Comparison of ENCODE assay signal across 22 cellular contexts in genomic region chr15:43219929-43220886, GRCh38. TPM values are rescaled to one million over a fixed set of nuclear protein-coding genes. Genes with fewer than 3 reads are reported as not detected.
DNase-seq lines count a peak whose midpoint lies in the region; ATAC-seq, FAIRE-seq and TF ChIP-seq lines count a peak whose summit lies in the region.
"Had no signal": no experiment of that assay in that cellular context is flagged by ENCODE, and none has a peak within 500 bp of the region (broad histone marks: within the 10 kb centered on the region; RNA-seq: fewer than 3 reads in every experiment).

No MANE protein-coding gene starts in this region.

- DNase-seq in MCF 10A (ENCODE audit: unreplicated experiment) (no peak), mammary epithelial cell (no peak), keratinocyte (ENCODE audit: low read depth, low spot score) (no peak), C1 segment of cervical spinal cord (lab: John Stamatoyannopoulos, UW) (no peak), foreskin keratinocyte (no peak), urothelium cell line (ENCODE audit: low spot score) (no peak)
- DNase-seq in activated T-helper 1 cell treated with anti-CD3 and anti-CD28 coated beads, Interleukin-12 subunit alpha, Interleukin-12 subunit beta, Interleukin-2, Interleukin-4 antibody, amounts not matched to agents 30 ng/mL and 10 ng/mL and 1 ng/mL, durations not matched to agents 14 hours and 24 hours and 36 hours (ENCODE audit: low spot score): no peak
- DNase-seq in activated naive CD4-positive, alpha-beta T cell treated with anti-CD3 and anti-CD28 coated beads, Interleukin-2, amount 50 U/mL, for 16 hours: no peak
- DNase-seq: 8988T, COR-L47, DMS 273 treated with DMSO at 0.1 percent for 48 hours, NCI-H1105, NCI-H2081, NCI-H2171 treated with DMSO at 0.1 percent for 48 hours, NCI-H446, SHP77 treated with DMSO at 0.1 percent for 48 hours had no signal

- no peak for FAIRE-seq in keratinocyte (lab: Jason Lieb, UNC)
- FAIRE-seq in urothelium cell line (lab: Jason Lieb, UNC): no peak
- FAIRE-seq: G401.6, RCC 7860 had no signal

- H3K9me1 ChIP-seq in keratinocyte (ENCODE audit: control insufficient read depth, extremely low read depth, insufficient read depth, low read length): no peaks in the 10 kb centered on the region

- no TSS peak for BruUV-seq in MCF 10A (replicated peaks; lab: Mats Ljungman, UMichigan)
- BruUV-seq in mammary epithelial cell (replicated peaks; lab: Mats Ljungman, UMichigan): no TSS peak

- no peaks in the 10 kb centered on the region for H3K36me3 ChIP-seq in mammary epithelial cell (ENCODE audit: insufficient read depth, low read length)
- H3K36me3 ChIP-seq in keratinocyte (ENCODE audit: control insufficient read depth in 2 of 2, extremely low read depth in 1 of 2, insufficient read depth in 2 of 2, low read length in 2 of 2): no peaks in the 10 kb centered on the region

- H3K4me1 ChIP-seq in mammary epithelial cell (ENCODE audit: insufficient read depth, low read length) (peaks cover 13% of the 10 kb centered on the region), keratinocyte (ENCODE audit: control insufficient read depth, extremely low read depth, insufficient read depth, low read length) (peaks cover 8% of the 10 kb centered on the region), foreskin keratinocyte (peaks cover 6% of the 10 kb centered on the region)

- H2AFZ ChIP-seq in mammary epithelial cell (ENCODE audit: low read depth, low read length) (no peak overlapping the region), keratinocyte (ENCODE audit: control insufficient read depth, low read length) (no peak overlapping the region)
- H2AFZ ChIP-seq: GM23248 had no signal

- H3K79me2 ChIP-seq in mammary epithelial cell (ENCODE audit: insufficient read depth, low read length) (no peaks in the 10 kb centered on the region), keratinocyte (ENCODE audit: control insufficient read depth, insufficient read depth, low read length) (no peaks in the 10 kb centered on the region)

- 97% methylated on average over 8 of the region's 16 CpGs for WGBS in mammary epithelial cell (ENCODE audit: low coverage, missing lambda C conversion rate)

- H3K27ac Mint-ChIP-seq in MCF 10A (ENCODE audit: low read depth, unreplicated experiment): peak overlapping the region; percentile 36
- peak overlapping the region; percentile 68 for H3K27ac Mint-ChIP-seq in activated T-helper 1 cell treated with anti-CD3 and anti-CD28 coated beads, Interleukin-12 subunit alpha, Interleukin-12 subunit beta, Interleukin-2, Interleukin-4 antibody, amounts not matched to agents 30 ng/mL and 10 ng/mL and 1 ng/mL, durations not matched to agents 14 hours and 24 hours and 36 hours

- in situ Hi-C loops in mammary epithelial cell (cut with MboI; ENCODE audit: low sequenced_read_pairs in 2 of 2): loop anchor here (5.0 kb wide), 2 partner anchors 57 to 67 kb away; no protein-coding TSS in a partner anchor

- H3K4me3 ChIP-seq in mammary epithelial cell (replicated peaks in 1 of 3; ENCODE audit: insufficient read depth in 1 of 3, low read depth in 2 of 3, low read length in 3 of 3) (no peak overlapping the region), keratinocyte (ENCODE audit: control insufficient read depth in 2 of 3, extremely low read depth in 1 of 3, insufficient read depth in 2 of 3, low read depth in 1 of 3, low read length in 3 of 3) (no peak overlapping the region)
- H3K4me3 ChIP-seq: GM23248 had no signal

- POLR2A ChIA-PET in MCF 10A (lab: Yijun Ruan, JAX): interaction anchor here (0.6 to 1.5 kb wide), 7 partner anchors 13 to 285 kb away, joined by 3 to 10 read pairs (median 4); partner anchors contain the start of genes CCNDBP1 and TGM5

- H3K4me2 ChIP-seq in mammary epithelial cell (ENCODE audit: insufficient read depth, low read depth, low read length) (no peak overlapping the region), keratinocyte (ENCODE audit: control insufficient read depth, extremely low read depth, insufficient read depth, low read depth, low read length) (no peak overlapping the region)

- ATAC-seq in foreskin keratinocyte: no peak
- ATAC-seq: HCT116 had no signal

- CTCF ChIA-PET in MCF 10A (lab: Yijun Ruan, JAX): interaction anchor here (0.6 to 5.6 kb wide), 7 partner anchors 12 to 154 kb away, joined by 3 to 41 read pairs (median 5); no protein-coding TSS in a partner anchor
- CTCF ChIA-PET in mammary epithelial cell (lab: Charles Lee; ENCODE audit: low non-redundant PET): interaction anchor here (0.7 kb wide), 1 partner anchor 20 kb away, joined by 6 read pairs; no protein-coding TSS in a partner anchor

- no peaks in the 10 kb centered on the region for H3K27me3 Mint-ChIP-seq in MCF 10A (ENCODE audit: insufficient read depth, unreplicated experiment)
- H3K27me3 Mint-ChIP-seq in activated T-helper 1 cell treated with anti-CD3 and anti-CD28 coated beads, Interleukin-12 subunit alpha, Interleukin-12 subunit beta, Interleukin-2, Interleukin-4 antibody, amounts not matched to agents 30 ng/mL and 10 ng/mL and 1 ng/mL, durations not matched to agents 14 hours and 24 hours and 36 hours (ENCODE audit: insufficient read depth): peaks cover 8% of the 10 kb centered on the region

- H3K4me1 Mint-ChIP-seq in MCF 10A (ENCODE audit: insufficient read depth, unreplicated experiment): peaks cover 6% of the 10 kb centered on the region
- no peaks in the 10 kb centered on the region for H3K4me1 Mint-ChIP-seq in activated T-helper 1 cell treated with anti-CD3 and anti-CD28 coated beads, Interleukin-12 subunit alpha, Interleukin-12 subunit beta, Interleukin-2, Interleukin-4 antibody, amounts not matched to agents 30 ng/mL and 10 ng/mL and 1 ng/mL, durations not matched to agents 14 hours and 24 hours and 36 hours (ENCODE audit: low read depth)

- H3K9ac ChIP-seq in mammary epithelial cell (ENCODE audit: insufficient read depth, low read length) (no peak overlapping the region), keratinocyte (ENCODE audit: control insufficient read depth, extremely low read depth, insufficient read depth, low read length) (no peak overlapping the region)
- H3K9ac ChIP-seq: GM23248 had no signal

- dilution Hi-C loops in mammary epithelial cell (cut with HindIII; ENCODE audit: low sequenced_read_pairs) (no loop called here), keratinocyte (cut with MboI; ENCODE audit: extremely low pct_ligation_motif_present, low sequenced_read_pairs) (no loop called here)

- H3K9me3 ChIP-seq in mammary epithelial cell (replicated peaks; ENCODE audit: insufficient read depth, low read length): no peaks in the 10 kb centered on the region
- no peaks in the 10 kb centered on the region for H3K9me3 ChIP-seq in keratinocyte (ENCODE audit: control insufficient read depth, low read depth, low read length)

- no peak for TF ChIP-seq CTCF in MCF 10A (IDR thresholded peaks at IDR 0.05; ENCODE audit: unreplicated experiment)
- no peak for TF ChIP-seq CTCF in mammary epithelial cell (conservative IDR thresholded peaks at IDR 0.05 in 1 of 2, IDR thresholded peaks at IDR 0.05 in 1 of 2; ENCODE audit: extremely low read depth in 1 of 2, insufficient read depth in 1 of 2, low read depth in 1 of 2, low read length in 2 of 2)
- TF ChIP-seq CTCF in keratinocyte (optimal IDR thresholded peaks at IDR 0.05 in 1 of 3, IDR thresholded peaks at IDR 0.05 in 1 of 3, conservative IDR thresholded peaks at IDR 0.05 in 1 of 3; ENCODE audit: extremely low read depth in 1 of 3, insufficient read depth in 2 of 3, low read length in 3 of 3): no peak
- TF ChIP-seq CTCF in foreskin keratinocyte (conservative IDR thresholded peaks at IDR 0.05): no peak

- H3K9me3 Mint-ChIP-seq in MCF 10A (ENCODE audit: unreplicated experiment): no peaks in the 10 kb centered on the region
- peaks cover 5% of the 10 kb centered on the region for H3K9me3 Mint-ChIP-seq in activated T-helper 1 cell treated with anti-CD3 and anti-CD28 coated beads, Interleukin-12 subunit alpha, Interleukin-12 subunit beta, Interleukin-2, Interleukin-4 antibody, amounts not matched to agents 30 ng/mL and 10 ng/mL and 1 ng/mL, durations not matched to agents 14 hours and 24 hours and 36 hours

- H4K20me1 ChIP-seq in mammary epithelial cell (ENCODE audit: insufficient read depth, low read length) (no peaks in the 10 kb centered on the region), keratinocyte (ENCODE audit: control insufficient read depth, extremely low read depth, insufficient read depth, low read length) (no peaks in the 10 kb centered on the region)

- intact Hi-C loops in MCF 10A (cut with micrococcal nuclease): no loop called here
- intact Hi-C loops in mammary epithelial cell (cut with micrococcal nuclease): no loop called here
- intact Hi-C loops in activated T-helper 1 cell treated with anti-CD3 and anti-CD28 coated beads, Interleukin-12 subunit alpha, Interleukin-12 subunit beta, Interleukin-2, Interleukin-4 antibody, amounts not matched to agents 30 ng/mL and 10 ng/mL and 1 ng/mL, durations not matched to agents 14 hours and 24 hours and 36 hours (cut with micrococcal nuclease): no loop called here

- no peak overlapping the region for H3K4me3 Mint-ChIP-seq in MCF 10A (ENCODE audit: unreplicated experiment)
- no peak overlapping the region for H3K4me3 Mint-ChIP-seq in activated T-helper 1 cell treated with anti-CD3 and anti-CD28 coated beads, Interleukin-12 subunit alpha, Interleukin-12 subunit beta, Interleukin-2, Interleukin-4 antibody, amounts not matched to agents 30 ng/mL and 10 ng/mL and 1 ng/mL, durations not matched to agents 14 hours and 24 hours and 36 hours

- H3K27me3 ChIP-seq in mammary epithelial cell (ENCODE audit: insufficient read depth, low read length) (no peaks in the 10 kb centered on the region), keratinocyte (ENCODE audit: control insufficient read depth, extremely low read depth, insufficient read depth, low read length) (no peaks in the 10 kb centered on the region), foreskin keratinocyte (no peaks in the 10 kb centered on the region)

- H3K27ac ChIP-seq in mammary epithelial cell (ENCODE audit: insufficient read depth, low read depth, low read length) (no peak overlapping the region), keratinocyte (ENCODE audit: control insufficient read depth, insufficient read depth, low read length) (peak overlapping the region; percentile 71), foreskin keratinocyte (no peak overlapping the region)
- H3K27ac ChIP-seq: GM23248 had no signal

- H3K36me3 Mint-ChIP-seq in MCF 10A (ENCODE audit: insufficient read depth, unreplicated experiment): no peaks in the 10 kb centered on the region
- no peaks in the 10 kb centered on the region for H3K36me3 Mint-ChIP-seq in activated T-helper 1 cell treated with anti-CD3 and anti-CD28 coated beads, Interleukin-12 subunit alpha, Interleukin-12 subunit beta, Interleukin-2, Interleukin-4 antibody, amounts not matched to agents 30 ng/mL and 10 ng/mL and 1 ng/mL, durations not matched to agents 14 hours and 24 hours and 36 hours (ENCODE audit: low read depth)

RNA-seq across cellular contexts. Expression of gene EPB42, which starts 0.6 kb away (rescaled TPM):
- total RNA-seq in MCF 10A (2022): not detected in 2 replicates
- not detected for total RNA-seq in mammary epithelial cell
- not detected for polyA plus RNA-seq in mammary epithelial cell
- polyA minus RNA-seq in mammary epithelial cell: not detected
- not detected in 2 replicates for total RNA-seq in activated T-helper 1 cell treated with anti-CD3 and anti-CD28 coated beads, Interleukin-12 subunit alpha, Interleukin-12 subunit beta, Interleukin-2, Interleukin-4 antibody, amounts not matched to agents 30 ng/mL and 10 ng/mL and 1 ng/mL, durations not matched to agents 14 hours and 24 hours and 36 hours
- not detected in 3 replicates for polyA plus RNA-seq in keratinocyte
- polyA plus RNA-seq in keratinocyte (2011; ENCODE audit: low read depth): not detected
- not detected in 2 replicates for polyA plus RNA-seq in keratinocyte (2011; cell fraction: cytosol; rRNA removed)
- polyA plus RNA-seq in keratinocyte (2011; cell fraction: nucleus; rRNA removed): not detected in 2 replicates
- not detected in 2 replicates for polyA plus RNA-seq in keratinocyte (2012; ENCODE audit: low replicate concordance)
- not detected in 3 replicates for polyA minus RNA-seq in keratinocyte
- not detected for polyA minus RNA-seq in keratinocyte (2011; cell fraction: cytosol; rRNA and poly(A)+ RNA removed)
- polyA minus RNA-seq in keratinocyte (2011; cell fraction: nucleus; rRNA and poly(A)+ RNA removed): not detected in 2 replicates
- total RNA-seq in foreskin keratinocyte: not detected in 2 replicates
- polyA plus RNA-seq in foreskin keratinocyte: not detected in 2 replicates
- total RNA-seq: GM23248, LHCN-M2 had no signal
- polyA plus RNA-seq: AG04450, GM23248 had no signal

RNA-seq across cellular contexts. Expression of gene CCNDBP1, which starts 35.0 kb away (rescaled TPM):
- total RNA-seq in MCF 10A (2022) (45.5 and 50.4 TPM in 2 replicates), mammary epithelial cell (10 to 100 TPM; 41.3 to 82.5 TPM), foreskin keratinocyte (26.1 and 32.8 TPM in 2 replicates)
- polyA plus RNA-seq in mammary epithelial cell (44.1 TPM), keratinocyte (42.8 to 53.5 TPM (median 46.1 TPM) in 3 replicates), foreskin keratinocyte (23.6 and 26.5 TPM in 2 replicates)
- polyA minus RNA-seq in mammary epithelial cell (18.6 TPM), keratinocyte (9.8 to 25.8 TPM (median 15.9 TPM) in 3 replicates)
- 57.7 and 60.2 TPM in 2 replicates for total RNA-seq in activated T-helper 1 cell treated with anti-CD3 and anti-CD28 coated beads, Interleukin-12 subunit alpha, Interleukin-12 subunit beta, Interleukin-2, Interleukin-4 antibody, amounts not matched to agents 30 ng/mL and 10 ng/mL and 1 ng/mL, durations not matched to agents 14 hours and 24 hours and 36 hours
- 39.2 TPM for polyA plus RNA-seq in keratinocyte (2011; ENCODE audit: low read depth)
- 44.1 and 78.0 TPM in 2 replicates for polyA plus RNA-seq in keratinocyte (2011; cell fraction: cytosol; rRNA removed)
- polyA plus RNA-seq in keratinocyte (2011; cell fraction: nucleus; rRNA removed): 49.2 and 57.5 TPM in 2 replicates
- 31.1 and 47.2 TPM in 2 replicates for polyA plus RNA-seq in keratinocyte (2012; ENCODE audit: low replicate concordance)
- polyA minus RNA-seq in keratinocyte (2011; cell fraction: cytosol; rRNA and poly(A)+ RNA removed): 18.0 TPM
- polyA minus RNA-seq in keratinocyte (2011; cell fraction: nucleus; rRNA and poly(A)+ RNA removed): 9.8 and 19.2 TPM in 2 replicates

RNA-seq across cellular contexts. Expression of gene TGM5, which starts 46.5 kb away (rescaled TPM):
- total RNA-seq in MCF 10A (2022) (0.12 TPM in 1 of 2 replicates, not detected in the other), mammary epithelial cell (1 to 10 TPM in 1 of 2 donors, not detected in 1; 1.2 TPM), foreskin keratinocyte (not detected in 2 replicates)
- polyA plus RNA-seq in mammary epithelial cell (not detected), keratinocyte (0.07 to 0.23 TPM in 2 of 3 replicates, not detected in the other), foreskin keratinocyte (not detected in 2 replicates)
- polyA minus RNA-seq in mammary epithelial cell (not detected), keratinocyte (0.20 to 0.32 TPM in 2 of 3 replicates, not detected in the other)
- total RNA-seq in activated T-helper 1 cell treated with anti-CD3 and anti-CD28 coated beads, Interleukin-12 subunit alpha, Interleukin-12 subunit beta, Interleukin-2, Interleukin-4 antibody, amounts not matched to agents 30 ng/mL and 10 ng/mL and 1 ng/mL, durations not matched to agents 14 hours and 24 hours and 36 hours: not detected in 2 replicates
- polyA plus RNA-seq in keratinocyte (2011; ENCODE audit: low read depth): 5.7 TPM
- 0.03 and 0.06 TPM in 2 replicates for polyA plus RNA-seq in keratinocyte (2011; cell fraction: cytosol; rRNA removed)
- polyA plus RNA-seq in keratinocyte (2011; cell fraction: nucleus; rRNA removed): 0.31 and 0.36 TPM in 2 replicates
- polyA plus RNA-seq in keratinocyte (2012; ENCODE audit: low replicate concordance): 3.9 TPM in 1 of 2 replicates, not detected in the other
- not detected for polyA minus RNA-seq in keratinocyte (2011; cell fraction: cytosol; rRNA and poly(A)+ RNA removed)
- polyA minus RNA-seq in keratinocyte (2011; cell fraction: nucleus; rRNA and poly(A)+ RNA removed): 0.74 and 1.2 TPM in 2 replicates
- total RNA-seq: GM23248, LHCN-M2 had no signal
- polyA plus RNA-seq: AG04450, GM23248 had no signal
